3 cellular contexts compared by ENCODE assay signal in the genomic region with DNA sequence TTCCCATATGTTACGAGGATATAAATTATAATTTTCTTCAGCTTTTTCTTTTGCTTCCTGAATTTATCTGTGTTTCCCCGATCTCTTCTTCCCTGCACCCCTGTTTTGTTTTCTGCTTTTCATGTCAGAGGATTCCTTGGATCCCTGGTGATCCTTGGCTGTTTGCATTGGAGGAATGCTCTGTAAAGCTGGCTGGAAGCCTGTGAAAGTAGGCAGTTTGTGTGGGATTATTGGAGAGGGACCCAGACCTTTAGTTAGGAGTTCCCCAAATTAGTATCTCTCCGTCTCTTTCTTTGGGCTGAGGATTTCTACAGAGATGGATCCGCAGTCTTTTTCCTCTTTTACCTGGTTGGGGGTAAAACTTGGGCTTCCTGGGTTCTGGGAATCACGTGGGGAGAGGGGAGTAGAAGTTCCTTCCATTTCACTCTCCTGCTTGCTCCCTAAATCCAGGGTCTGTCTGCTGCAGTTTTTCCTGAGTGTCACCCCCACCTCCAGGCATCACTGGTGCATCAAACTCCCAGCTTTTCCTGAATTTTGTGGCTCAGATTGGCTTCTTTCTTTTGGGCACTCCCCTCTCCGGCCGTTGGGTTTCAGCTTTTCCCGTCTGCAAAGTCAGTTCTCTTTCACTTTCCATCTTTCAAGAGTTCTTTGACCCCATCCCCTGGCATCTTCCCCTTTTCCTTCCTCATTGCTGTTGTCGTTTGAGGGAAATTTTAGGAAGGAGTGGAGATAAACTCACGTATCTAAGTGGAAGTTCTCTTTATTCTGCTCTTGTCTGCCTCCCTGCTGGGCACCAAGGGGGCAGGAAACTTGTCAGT.
TF ChIP-seq lines count a peak whose summit lies in the region.

No MANE protein-coding gene starts in this region.

TF ChIP-seq in liver, 16 proteins besides CTCF, POLR2A, EP300 and RAD21:
- no peak for TF ChIP-seq NR2F2 (IDR thresholded peaks at IDR 0.05)
- TF ChIP-seq GABPA (IDR thresholded peaks at IDR 0.05 in 1 of 2, conservative IDR thresholded peaks at IDR 0.05 in 1 of 2), result no peak
- TF ChIP-seq RXRA (IDR thresholded peaks at IDR 0.05), result peak; percentile 25 to 55
- no peak for TF ChIP-seq MAX (IDR thresholded peaks at IDR 0.05)

TF ChIP-seq in HepG2, 621 proteins besides CTCF, POLR2A, EP300 and RAD21 (continues in another document):
- no peak for TF ChIP-seq ZNF816 (CRISPR knock-in tag; IDR thresholded peaks at IDR 0.05; ENCODE audit: borderline replicate concordance)
- TF ChIP-seq, protein P1, sequence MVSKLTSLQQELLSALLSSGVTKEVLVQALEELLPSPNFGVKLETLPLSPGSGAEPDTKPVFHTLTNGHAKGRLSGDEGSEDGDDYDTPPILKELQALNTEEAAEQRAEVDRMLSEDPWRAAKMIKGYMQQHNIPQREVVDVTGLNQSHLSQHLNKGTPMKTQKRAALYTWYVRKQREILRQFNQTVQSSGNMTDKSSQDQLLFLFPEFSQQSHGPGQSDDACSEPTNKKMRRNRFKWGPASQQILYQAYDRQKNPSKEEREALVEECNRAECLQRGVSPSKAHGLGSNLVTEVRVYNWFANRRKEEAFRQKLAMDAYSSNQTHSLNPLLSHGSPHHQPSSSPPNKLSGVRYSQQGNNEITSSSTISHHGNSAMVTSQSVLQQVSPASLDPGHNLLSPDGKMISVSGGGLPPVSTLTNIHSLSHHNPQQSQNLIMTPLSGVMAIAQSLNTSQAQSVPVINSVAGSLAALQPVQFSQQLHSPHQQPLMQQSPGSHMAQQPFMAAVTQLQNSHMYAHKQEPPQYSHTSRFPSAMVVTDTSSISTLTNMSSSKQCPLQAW (CRISPR knock-in tag; IDR thresholded peaks at IDR 0.05), result no peak
- TF ChIP-seq PRDM4 (CRISPR knock-in tag; IDR thresholded peaks at IDR 0.05; ENCODE audit: borderline replicate concordance), result no peak
- TF ChIP-seq ZFY (CRISPR knock-in tag; IDR thresholded peaks at IDR 0.05), result no peak
- no peak for TF ChIP-seq ZNF224 (CRISPR knock-in tag; IDR thresholded peaks at IDR 0.05)
- no peak for TF ChIP-seq BRD4 (CRISPR knock-in tag; IDR thresholded peaks at IDR 0.05)
- TF ChIP-seq CREB3 (CRISPR knock-in tag; IDR thresholded peaks at IDR 0.05), result no peak
- no peak for TF ChIP-seq NFATC3 (CRISPR knock-in tag; IDR thresholded peaks at IDR 0.05)
- no peak for TF ChIP-seq MNT (IDR thresholded peaks at IDR 0.05)
- TF ChIP-seq U2AF1 (optimal IDR thresholded peaks at IDR 0.05; ENCODE audit: low read depth, low read length), result no peak
- no peak for TF ChIP-seq KLF9 (CRISPR knock-in tag; IDR thresholded peaks at IDR 0.05; ENCODE audit: low read depth)
- no peak for TF ChIP-seq FOXO4 (CRISPR knock-in tag; conservative IDR thresholded peaks at IDR 0.05)
- TF ChIP-seq MIXL1 (CRISPR knock-in tag; IDR thresholded peaks at IDR 0.05), result no peak
- no peak for TF ChIP-seq HOXA7 (CRISPR knock-in tag; IDR thresholded peaks at IDR 0.05)
- no peak for TF ChIP-seq PHF5A (CRISPR knock-in tag; IDR thresholded peaks at IDR 0.05; ENCODE audit: low read depth, unreplicated experiment)

TF ChIP-seq in WTC11, 78 proteins besides CTCF, POLR2A, EP300 and RAD21 (continued from another document):
- TF ChIP-seq USF2 (CRISPR knock-in tag; IDR thresholded peaks at IDR 0.05), result peak; percentile 38
- TF ChIP-seq USF1 (CRISPR knock-in tag; IDR thresholded peaks at IDR 0.05), result peak; percentile 51; the same call in 1 of the 2 replicates
TF ChIP-seq in WTC11: peak in this region for 2.
